In the genomic region with DNA sequence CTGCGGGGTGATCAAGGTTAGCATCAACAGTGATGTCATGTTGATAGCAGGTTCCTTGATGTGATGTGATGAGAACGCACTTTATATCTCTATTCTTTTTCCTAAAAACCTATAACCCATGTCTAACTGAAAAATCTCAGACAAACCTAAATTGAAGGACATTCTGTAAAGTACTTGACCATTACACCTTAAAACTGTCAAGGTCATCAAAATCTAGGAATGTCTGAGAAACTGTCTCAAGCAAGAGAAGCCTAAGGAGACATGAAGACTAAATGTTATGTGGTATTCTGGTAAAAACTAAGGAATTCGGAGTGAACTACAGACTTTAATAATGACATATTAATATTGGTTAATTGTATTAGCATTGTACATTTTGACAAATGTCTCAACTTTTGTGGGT, we compare ENCODE assay signal across 20 cellular contexts.
DNase-seq lines count a peak whose midpoint lies in the region; ATAC-seq, FAIRE-seq and TF ChIP-seq lines count a peak whose summit lies in the region.
"Had no signal": no experiment of that assay in that cellular context is flagged by ENCODE, and none has a peak within 500 bp of the region (broad histone marks: within the 10 kb centered on the region; RNA-seq: fewer than 3 reads in every experiment).

No MANE protein-coding gene starts in this region.

- no TSS peak for BruUV-seq in HepG2 (replicated peaks; lab: Mats Ljungman, UMichigan)

- H3K27ac Mint-ChIP-seq in chondrocyte (ENCODE audit: unreplicated experiment): peak overlapping the region; percentile 81
- H3K27ac Mint-ChIP-seq: CD14-positive monocyte; CD4-positive, alpha-beta memory T cell; GM23338; HFFc6 had no signal

- no peak for DNase-seq in HepG2 (ENCODE audit: low spot score)
- DNase-seq in right lobe of liver: no peak
- DNase-seq in chondrocyte (ENCODE audit: low spot score): no peak
- DNase-seq in pancreas: no peak
- no peak for DNase-seq in transverse colon
- DNase-seq: CD4-positive, alpha-beta memory T cell; DND-41; EL; H7; HFFc6; KBM-7 had no signal

- in situ Hi-C loops in HepG2 (cut with HindIII; ENCODE audit: extremely low pct_ligation_motif_present, low pct_unique_long_range_greater_than_20kb) (no loop called here), transverse colon (cut with MboI; ENCODE audit: low pct_ligation_motif_present in 1 of 4, low pct_unique_long_range_greater_than_20kb in 1 of 4, low sequenced_read_pairs in 3 of 4) (no loop called here)

- H3K4me3 Mint-ChIP-seq in chondrocyte (ENCODE audit: unreplicated experiment): no peak overlapping the region
- H3K4me3 Mint-ChIP-seq: CD14-positive monocyte; CD4-positive, alpha-beta memory T cell; GM23338; HFFc6 had no signal

- H3K27ac ChIP-seq in HepG2 (ENCODE audit: extremely low read length, insufficient read depth, low read length): no peak overlapping the region
- no peak overlapping the region for H3K27ac ChIP-seq in right lobe of liver
- H3K27ac ChIP-seq in pancreas: no peak overlapping the region
- no peak overlapping the region for H3K27ac ChIP-seq in transverse colon
- H3K27ac ChIP-seq: 22Rv1, BLaER1 had no signal

- WGBS in HepG2 (ENCODE audit: low lambda C conversion rate): 86% methylated on average over 3 of the region's 3 CpGs
- 85% methylated on average over 3 of the region's 3 CpGs for WGBS in right lobe of liver (ENCODE audit: insufficient coverage, low coverage, low lambda C conversion rate, missing lambda C conversion rate)
- 73 to 80% methylated on average over 3 of the region's 3 CpGs for WGBS in pancreas, 2 donors
- 84 to 87% methylated on average over 3 of the region's 3 CpGs for WGBS in transverse colon (ENCODE audit: low coverage in 1 of 2), 2 donors

- H3K36me3 ChIP-seq in HepG2 (replicated peaks in 1 of 2; ENCODE audit: control insufficient read depth in 1 of 2, insufficient read depth in 2 of 2, low read length in 2 of 2): no peaks in the 10 kb centered on the region
- H3K36me3 ChIP-seq in right lobe of liver: no peaks in the 10 kb centered on the region
- H3K36me3 ChIP-seq in pancreas: no peaks in the 10 kb centered on the region
- no peaks in the 10 kb centered on the region for H3K36me3 ChIP-seq in transverse colon
- H3K36me3 ChIP-seq: BLaER1 had no signal

- no peaks in the 10 kb centered on the region for H4K20me1 ChIP-seq in HepG2 (ENCODE audit: insufficient read depth, low read length)
- H4K20me1 ChIP-seq: BLaER1 had no signal

- no peak overlapping the region for H3K4me2 ChIP-seq in HepG2 (ENCODE audit: low read depth, low read length)
- H3K4me2 ChIP-seq: BLaER1, GM23338 had no signal

- no peak overlapping the region for H2AFZ ChIP-seq in HepG2 (ENCODE audit: low read length)
- H2AFZ ChIP-seq: GM23338 had no signal

- H3K9ac ChIP-seq in HepG2 (ENCODE audit: insufficient read depth, low read depth, low read length): no peak overlapping the region
- H3K9ac ChIP-seq: BLaER1 had no signal

- no peak for FAIRE-seq in HepG2 (lab: Jason Lieb, UNC)
- FAIRE-seq in pancreas (lab: Jason Lieb, UNC): peak; percentile 56
- FAIRE-seq: GM12878 had no signal

- peaks cover 3% of the 10 kb centered on the region for H3K79me2 ChIP-seq in HepG2 (ENCODE audit: insufficient read depth, low read length)

- ATAC-seq in HepG2: no peak
- ATAC-seq in right lobe of liver: no peak
- ATAC-seq in pancreas: no peak
- ATAC-seq in HG02870 (IDR thresholded peaks at IDR 0.05; ENCODE audit: unreplicated experiment): no peak
- no peak for ATAC-seq in HG02981 (IDR thresholded peaks at IDR 0.05; ENCODE audit: unreplicated experiment)
- no peak for ATAC-seq in GM18861 (IDR thresholded peaks at IDR 0.05; ENCODE audit: unreplicated experiment)
- ATAC-seq: GM23338, HCT116 had no signal

- no peaks in the 10 kb centered on the region for H3K27me3 Mint-ChIP-seq in chondrocyte (ENCODE audit: low read depth)
- H3K27me3 Mint-ChIP-seq: CD4-positive, alpha-beta memory T cell had no signal

- TF ChIP-seq CTCF in HepG2 (CRISPR knock-in tag; IDR thresholded peaks at IDR 0.05) (no peak), right lobe of liver (IDR thresholded peaks at IDR 0.05) (no peak), chondrocyte (IDR thresholded peaks at IDR 0.05) (no peak), pancreas (IDR thresholded peaks at IDR 0.05) (no peak), transverse colon (IDR thresholded peaks at IDR 0.05) (no peak)

- no peaks in the 10 kb centered on the region for H3K27me3 ChIP-seq in HepG2 (ENCODE audit: control insufficient read depth in 1 of 2, insufficient read depth in 2 of 2, low read length in 2 of 2)
- H3K27me3 ChIP-seq in right lobe of liver: no peaks in the 10 kb centered on the region
- H3K27me3 ChIP-seq in pancreas: no peaks in the 10 kb centered on the region
- H3K27me3 ChIP-seq in transverse colon: no peaks in the 10 kb centered on the region
- H3K27me3 ChIP-seq: BLaER1 had no signal

- no peak for TF ChIP-seq RAD21 in HepG2 (CRISPR knock-in tag; IDR thresholded peaks at IDR 0.05)

- peaks cover 4% of the 10 kb centered on the region for H3K36me3 Mint-ChIP-seq in chondrocyte (ENCODE audit: low read depth)

- POLR2A ChIA-PET in HepG2 (lab: Yijun Ruan, JAX): no interaction called here

- H3K4me1 Mint-ChIP-seq in chondrocyte (ENCODE audit: low read depth): peaks cover 65% of the 10 kb centered on the region

- peaks cover 59% of the 10 kb centered on the region for H3K4me1 ChIP-seq in HepG2 (ENCODE audit: insufficient read depth, low read length)
- peaks cover 0 to 41% (median 9%) of the 10 kb centered on the region in 4 donors for H3K4me1 ChIP-seq in right lobe of liver
- H3K4me1 ChIP-seq in pancreas: peaks cover 9 to 37% (median 19%) of the 10 kb centered on the region in 3 donors
- H3K4me1 ChIP-seq in transverse colon: peaks cover 0 to 16% (median 3%) of the 10 kb centered on the region in 4 donors
- H3K4me1 ChIP-seq: BLaER1 had no signal

- H3K4me3 ChIP-seq in HepG2 (replicated peaks in 1 of 3; ENCODE audit: insufficient read depth in 1 of 3, low read depth in 2 of 3, low read length in 3 of 3) (no peak overlapping the region), right lobe of liver (no peak overlapping the region), pancreas (no peak overlapping the region), transverse colon (no peak overlapping the region)
- H3K4me3 ChIP-seq: BLaER1, GM12878, GM23338 had no signal

- intact Hi-C loops in HepG2 (cut with micrococcal nuclease; ENCODE audit: unreplicated experiment): no loop called here
- intact Hi-C loops in right lobe of liver (cut with DNase I): no loop called here
- intact Hi-C loops in pancreas (cut with DNase I): no loop called here
- intact Hi-C loops in transverse colon (cut with DNase I; ENCODE audit: low total_unique reads): no loop called here

- CTCF ChIA-PET in HepG2 (lab: Yijun Ruan, JAX; ENCODE audit: low intra/inter-chr PET ratio, low total read pairs): no interaction called here

- TF ChIP-seq POLR2A in HepG2 (IDR thresholded peaks at IDR 0.05; ENCODE audit: insufficient read depth in 1 of 2, low read depth in 2 of 2, low read length in 2 of 2) (no peak), right lobe of liver (IDR thresholded peaks at IDR 0.05) (no peak), transverse colon (IDR thresholded peaks at IDR 0.05) (no peak)

- H3K9me3 ChIP-seq in HepG2 (ENCODE audit: low read length): no peaks in the 10 kb centered on the region
- H3K9me3 ChIP-seq in right lobe of liver: no peaks in the 10 kb centered on the region
- H3K9me3 ChIP-seq in pancreas: no peaks in the 10 kb centered on the region
- peaks cover 0 to under 1% of the 10 kb centered on the region in 2 donors for H3K9me3 ChIP-seq in transverse colon
- H3K9me3 ChIP-seq: BLaER1 had no signal

- H3K9me3 Mint-ChIP-seq in chondrocyte (ENCODE audit: low read depth): peaks cover 9% of the 10 kb centered on the region

- TF ChIP-seq EP300 in HepG2 (IDR thresholded peaks at IDR 0.05; ENCODE audit: low read depth in 2 of 2, low read length in 2 of 2) (no peak), HepG2 (CRISPR knock-in tag; IDR thresholded peaks at IDR 0.05; ENCODE audit: borderline replicate concordance) (no peak), transverse colon (IDR thresholded peaks at IDR 0.05; ENCODE audit: low read depth) (no peak)

TF ChIP-seq in HepG2, 621 proteins besides CTCF, POLR2A, EP300 and RAD21:
- TF ChIP-seq SIX1 (CRISPR knock-in tag; IDR thresholded peaks at IDR 0.05; ENCODE audit: borderline replicate concordance) (no peak), MAFF (IDR thresholded peaks at IDR 0.05; ENCODE audit: low read depth, low read length) (peak; percentile 82), MAFK (conservative IDR thresholded peaks at IDR 0.05 in 1 of 2, IDR thresholded peaks at IDR 0.05 in 1 of 2; ENCODE audit: low read length in 2 of 2) (peak; percentile 90)
